In the genomic region with DNA sequence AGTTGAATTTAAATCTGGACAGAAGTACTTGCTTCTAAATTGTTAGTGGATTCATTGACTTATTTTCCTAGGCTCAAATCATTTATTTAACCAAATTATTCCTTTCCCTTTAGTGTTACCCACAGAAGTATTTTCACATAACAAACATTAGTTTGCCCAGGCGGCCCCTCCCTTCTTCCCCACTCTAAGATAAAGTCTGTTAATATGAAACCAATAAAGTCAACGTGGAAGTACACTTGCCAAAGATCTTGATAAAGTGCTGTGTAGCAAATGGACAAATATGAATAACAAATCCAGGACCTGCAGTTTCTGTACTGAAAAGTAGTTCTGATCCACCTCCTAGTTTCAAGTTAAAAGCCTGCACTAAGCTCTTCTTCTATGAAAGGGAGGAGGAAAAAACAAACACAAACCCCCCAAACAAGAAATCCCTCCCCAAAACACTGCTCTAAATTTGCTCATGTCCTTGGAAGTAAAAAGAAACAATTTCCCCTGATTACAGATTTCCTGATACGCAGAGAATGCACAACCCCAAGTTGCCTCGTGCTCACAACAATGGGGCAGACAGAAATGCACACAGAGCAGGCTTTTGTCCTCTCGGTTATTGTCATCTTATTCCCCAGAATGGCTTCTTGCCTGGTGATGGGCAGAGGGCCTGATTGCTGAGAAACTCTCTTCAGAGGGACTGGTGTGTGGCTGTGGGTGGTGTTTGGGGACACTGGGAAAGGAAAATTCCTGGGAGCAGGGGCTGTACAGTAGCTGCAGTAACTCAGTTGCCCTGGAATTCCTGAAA, we compare ENCODE assay signal across 11 cellular contexts. TPM values are rescaled to one million over a fixed set of nuclear protein-coding genes. Genes with fewer than 3 reads are reported as not detected.
DNase-seq lines count a peak whose midpoint lies in the region; ATAC-seq lines count a peak whose summit lies in the region.
"Had no signal": no experiment of that assay in that cellular context is flagged by ENCODE, and none has a peak within 500 bp of the region (broad histone marks: within the 10 kb centered on the region; RNA-seq: fewer than 3 reads in every experiment).

No MANE protein-coding gene starts in this region.

- intact Hi-C loops in activated CD4-positive, alpha-beta memory T cell treated with anti-CD3 and anti-CD28 coated beads for 36 hours (cut with micrococcal nuclease): loop anchor here (2.0 kb wide), 1 partner anchor 95 kb away; no protein-coding TSS in a partner anchor

- H3K27me3 Mint-ChIP-seq in activated CD4-positive, alpha-beta T cell treated with anti-CD3 and anti-CD28 coated beads, Interleukin-2, amount 10 ng/mL, durations not matched to agents 7 days and 5 days: no peaks in the 10 kb centered on the region
- no peaks in the 10 kb centered on the region for H3K27me3 Mint-ChIP-seq in activated CD4-positive, alpha-beta memory T cell treated with anti-CD3 and anti-CD28 coated beads for 36 hours
- H3K27me3 Mint-ChIP-seq in stimulated activated naive CD8-positive, alpha-beta T cell treated with anti-CD3 and anti-CD28 coated beads, Interleukin-15, amount 100 ng/mL, for 72 hours: no peaks in the 10 kb centered on the region

- peak overlapping the region; percentile 96 for H3K27ac Mint-ChIP-seq in activated CD4-positive, alpha-beta T cell treated with anti-CD3 and anti-CD28 coated beads, Interleukin-2, amount 10 ng/mL, durations not matched to agents 7 days and 5 days
- peak overlapping the region; percentile 95 for H3K27ac Mint-ChIP-seq in activated CD4-positive, alpha-beta memory T cell treated with anti-CD3 and anti-CD28 coated beads for 36 hours
- H3K27ac Mint-ChIP-seq in stimulated activated naive CD8-positive, alpha-beta T cell treated with anti-CD3 and anti-CD28 coated beads, Interleukin-15, amount 100 ng/mL, for 72 hours: peak overlapping the region; percentile 93 to 95

- POLR2A ChIA-PET in activated CD4-positive, alpha-beta T cell treated with anti-CD3 and anti-CD28 coated beads, Interleukin-2, amount 10 ng/mL, durations not matched to agents 7 days and 5 days (lab: Charles Lee): interaction anchor here (0.6 to 2.5 kb wide), 2 partner anchors 19 to 87 kb away, joined by 3 to 12 read pairs; no protein-coding TSS in a partner anchor
- POLR2A ChIA-PET in activated CD4-positive, alpha-beta memory T cell treated with anti-CD3 and anti-CD28 coated beads for 36 hours (lab: Charles Lee): interaction anchor here (0.8 to 6.2 kb wide), 7 partner anchors 13 to 94 kb away, joined by 3 to 71 read pairs (median 6); a partner anchor contains a TSS

- peaks cover 8% of the 10 kb centered on the region for H3K36me3 Mint-ChIP-seq in activated CD4-positive, alpha-beta T cell treated with anti-CD3 and anti-CD28 coated beads, Interleukin-2, amount 10 ng/mL, durations not matched to agents 7 days and 5 days (ENCODE audit: low read depth)
- no peaks in the 10 kb centered on the region for H3K36me3 Mint-ChIP-seq in activated CD4-positive, alpha-beta memory T cell treated with anti-CD3 and anti-CD28 coated beads for 36 hours

- no peak for ATAC-seq in stimulated activated naive CD8-positive, alpha-beta T cell treated with anti-CD3 and anti-CD28 coated beads, Interleukin-15, amount 100 ng/mL, for 72 hours
- no peak for ATAC-seq in HG03045 (IDR thresholded peaks at IDR 0.05; ENCODE audit: unreplicated experiment)
- ATAC-seq: esophagus mucosa had no signal

- peaks cover 69% of the 10 kb centered on the region for H3K4me1 Mint-ChIP-seq in activated CD4-positive, alpha-beta T cell treated with anti-CD3 and anti-CD28 coated beads, Interleukin-2, amount 10 ng/mL, durations not matched to agents 7 days and 5 days
- H3K4me1 Mint-ChIP-seq in activated CD4-positive, alpha-beta memory T cell treated with anti-CD3 and anti-CD28 coated beads for 36 hours (ENCODE audit: low read depth): peaks cover 63% of the 10 kb centered on the region
- H3K4me1 Mint-ChIP-seq in stimulated activated naive CD8-positive, alpha-beta T cell treated with anti-CD3 and anti-CD28 coated beads, Interleukin-15, amount 100 ng/mL, for 72 hours: peaks cover 58% of the 10 kb centered on the region

- no peak for DNase-seq in activated CD4-positive, alpha-beta T cell treated with anti-CD3 and anti-CD28 coated beads, Interleukin-2, amount 10 ng/mL, durations not matched to agents 7 days and 5 days
- no peak for DNase-seq in activated CD4-positive, alpha-beta T cell treated with anti-CD3 and anti-CD28 coated beads for 4 hours
- peak; percentile 36 for DNase-seq in activated CD4-positive, alpha-beta memory T cell treated with anti-CD3 and anti-CD28 coated beads for 36 hours
- DNase-seq in inferior parietal cortex (ENCODE audit: extremely low spot score): peak; percentile 64
- no peak for DNase-seq in stimulated activated naive CD8-positive, alpha-beta T cell treated with anti-CD3 and anti-CD28 coated beads, Interleukin-15, amount 100 ng/mL, for 72 hours
- no peak for DNase-seq in HCEC 1CT
- DNase-seq in GM03348 (ENCODE audit: low spot score): no peak
- DNase-seq: NCI-H2171; stimulated activated CD8-positive, alpha-beta memory T cell treated with anti-CD3 and anti-CD28 coated beads, Interleukin-4, amount 100 ng/mL, for 48 hours had no signal

- H3K4me3 Mint-ChIP-seq in activated CD4-positive, alpha-beta T cell treated with anti-CD3 and anti-CD28 coated beads, Interleukin-2, amount 10 ng/mL, durations not matched to agents 7 days and 5 days: peak overlapping the region; percentile 46
- H3K4me3 Mint-ChIP-seq in activated CD4-positive, alpha-beta memory T cell treated with anti-CD3 and anti-CD28 coated beads for 36 hours: peak overlapping the region; percentile 51
- peak overlapping the region; percentile 75 to 76 for H3K4me3 Mint-ChIP-seq in stimulated activated naive CD8-positive, alpha-beta T cell treated with anti-CD3 and anti-CD28 coated beads, Interleukin-15, amount 100 ng/mL, for 72 hours

- CTCF ChIA-PET in activated CD4-positive, alpha-beta T cell treated with anti-CD3 and anti-CD28 coated beads, Interleukin-2, amount 10 ng/mL, durations not matched to agents 7 days and 5 days (lab: Charles Lee): interaction anchor here (0.7 to 2.5 kb wide), 6 partner anchors 13 to 95 kb away, joined by 3 to 9 read pairs (median 3); no protein-coding TSS in a partner anchor
- CTCF ChIA-PET in activated CD4-positive, alpha-beta memory T cell treated with anti-CD3 and anti-CD28 coated beads for 36 hours (lab: Charles Lee): interaction anchor here (0.7 to 3.2 kb wide), 8 partner anchors 11 to 93 kb away, joined by 3 to 22 read pairs (median 6); no protein-coding TSS in a partner anchor

- no peaks in the 10 kb centered on the region for H3K9me3 Mint-ChIP-seq in activated CD4-positive, alpha-beta T cell treated with anti-CD3 and anti-CD28 coated beads, Interleukin-2, amount 10 ng/mL, durations not matched to agents 7 days and 5 days
- H3K9me3 Mint-ChIP-seq in activated CD4-positive, alpha-beta memory T cell treated with anti-CD3 and anti-CD28 coated beads for 36 hours: no peaks in the 10 kb centered on the region
- no peaks in the 10 kb centered on the region for H3K9me3 Mint-ChIP-seq in stimulated activated naive CD8-positive, alpha-beta T cell treated with anti-CD3 and anti-CD28 coated beads, Interleukin-15, amount 100 ng/mL, for 72 hours

RNA-seq across cellular contexts. Expression of a gene that starts 23.2 kb away (rescaled TPM):
- 1,000 to 10,000 TPM; 9,113 to 9,418 TPM for total RNA-seq in activated CD4-positive, alpha-beta T cell treated with anti-CD3 and anti-CD28 coated beads, Interleukin-2, amount 10 ng/mL, durations not matched to agents 7 days and 5 days
- total RNA-seq in activated CD4-positive, alpha-beta memory T cell treated with anti-CD3 and anti-CD28 coated beads for 36 hours: 1,000 to 10,000 TPM; 6,087 to 6,256 TPM

RNA-seq across cellular contexts. Expression of a gene that starts 46.3 kb away (rescaled TPM):
- total RNA-seq in activated CD4-positive, alpha-beta T cell treated with anti-CD3 and anti-CD28 coated beads, Interleukin-2, amount 10 ng/mL, durations not matched to agents 7 days and 5 days: not detected
- total RNA-seq in activated CD4-positive, alpha-beta memory T cell treated with anti-CD3 and anti-CD28 coated beads for 36 hours: under 1 TPM in 1 of 2 experiments, not detected in 1; 0.05 TPM
- total RNA-seq: esophagus mucosa had no signal

Comparison
In these comparisons a context has a peak if more than half of its experiments do, and no peak if none do; other contexts are left out.
1. DNase-seq: peak in activated CD4-positive, alpha-beta memory T cell treated with anti-CD3 and anti-CD28 coated beads for 36 hours (single experiment) and inferior parietal cortex (single experiment); none in activated CD4-positive, alpha-beta T cell treated with anti-CD3 and anti-CD28 coated beads, Interleukin-2, amount 10 ng/mL, durations not matched to agents 7 days and 5 days (single experiment), activated CD4-positive, alpha-beta T cell treated with anti-CD3 and anti-CD28 coated beads for 4 hours (0 of 2), stimulated activated naive CD8-positive, alpha-beta T cell treated with anti-CD3 and anti-CD28 coated beads, Interleukin-15, amount 100 ng/mL, for 72 hours (0 of 2), HCEC 1CT (single experiment) and GM03348 (single experiment).
2. Peak in every context shown above with its lines, with median percentiles within 50 percentile points of each other: H3K27ac Mint-ChIP-seq and H3K4me3 Mint-ChIP-seq.